ENCODE assay signal across 20 cellular contexts in genomic region chr9:126436545-126437269, GRCh38.
DNase-seq lines count a peak whose midpoint lies in the region; ATAC-seq and TF ChIP-seq lines count a peak whose summit lies in the region.
"Had no signal": no experiment of that assay in that cellular context is flagged by ENCODE, and none has a peak within 500 bp of the region (broad histone marks: within the 10 kb centered on the region; RNA-seq: fewer than 3 reads in every experiment).

No MANE protein-coding gene starts in this region.

- H3K9me3 Mint-ChIP-seq in neural crest cell: no peaks in the 10 kb centered on the region
- H3K9me3 Mint-ChIP-seq: activated naive CD4-positive, alpha-beta T cell treated with anti-CD3 and anti-CD28 coated beads for 36 hours; GM23338; IgD-negative memory B cell; memory B cell; T-cell; WTC11 had no signal

- dilution Hi-C loops in mammary epithelial cell (cut with HindIII; ENCODE audit: low sequenced_read_pairs): no loop called here

- no peaks in the 10 kb centered on the region for H3K36me3 ChIP-seq in BE2C
- no peaks in the 10 kb centered on the region for H3K36me3 ChIP-seq in mammary epithelial cell (ENCODE audit: insufficient read depth, low read length)
- H3K36me3 ChIP-seq in tibial artery: peaks cover 0 to 14% (median 0%) of the 10 kb centered on the region in 3 donors
- H3K36me3 ChIP-seq: uterus had no signal

- H3K27me3 Mint-ChIP-seq in neural crest cell (ENCODE audit: low read depth): no peaks in the 10 kb centered on the region
- H3K27me3 Mint-ChIP-seq: memory B cell, T-cell had no signal

- no peak overlapping the region for H3K4me3 Mint-ChIP-seq in neural crest cell
- H3K4me3 Mint-ChIP-seq: activated naive CD4-positive, alpha-beta T cell treated with anti-CD3 and anti-CD28 coated beads for 36 hours; GM23338; IgD-negative memory B cell; memory B cell; T-cell; WTC11 had no signal

- H3K9me3 ChIP-seq in BE2C (no peaks in the 10 kb centered on the region), mammary epithelial cell (replicated peaks; ENCODE audit: insufficient read depth, low read length) (no peaks in the 10 kb centered on the region), tibial artery (no peaks in the 10 kb centered on the region)
- H3K9me3 ChIP-seq: uterus had no signal

- H3K4me1 Mint-ChIP-seq in neural crest cell: peaks cover 59% of the 10 kb centered on the region
- H3K4me1 Mint-ChIP-seq: IgD-negative memory B cell, memory B cell had no signal

- H2AFZ ChIP-seq in mammary epithelial cell (ENCODE audit: low read depth, low read length): no peak overlapping the region
- H2AFZ ChIP-seq: GM23338 had no signal

- no peak overlapping the region for H3K9ac ChIP-seq in mammary epithelial cell (ENCODE audit: insufficient read depth, low read length)

- peaks cover 32% of the 10 kb centered on the region for H3K4me1 ChIP-seq in BE2C
- H3K4me1 ChIP-seq in mammary epithelial cell (ENCODE audit: insufficient read depth, low read length): peaks cover 9% of the 10 kb centered on the region
- no peaks in the 10 kb centered on the region for H3K4me1 ChIP-seq in tibial artery
- H3K4me1 ChIP-seq: uterus had no signal

- peak overlapping the region; percentile 21 for H3K4me3 ChIP-seq in BE2C (ENCODE audit: low read depth, low read length)
- no peak overlapping the region for H3K4me3 ChIP-seq in mammary epithelial cell (replicated peaks in 1 of 3; ENCODE audit: insufficient read depth in 1 of 3, low read depth in 2 of 3, low read length in 3 of 3)
- H3K4me3 ChIP-seq in tibial artery: no peak overlapping the region
- H3K4me3 ChIP-seq: GM23338, uterus had no signal

- H3K27ac ChIP-seq in mammary epithelial cell (ENCODE audit: insufficient read depth, low read depth, low read length) (no peak overlapping the region), tibial artery (no peak overlapping the region)
- H3K27ac ChIP-seq: uterus had no signal

- in situ Hi-C loops in mammary epithelial cell (cut with MboI; ENCODE audit: low sequenced_read_pairs in 2 of 2): no loop called here

- CTCF ChIA-PET in mammary epithelial cell (lab: Charles Lee; ENCODE audit: low non-redundant PET): no interaction called here

- DNase-seq in BE2C (no peak), HT1080 (ENCODE audit: low read depth) (peak; percentile 36), mammary epithelial cell (peak; percentile 31), neural crest cell (ENCODE audit: low read depth, low spot score) (no peak), HUDEP-2 (lab: John Stamatoyannopoulos, UW; ENCODE audit: unreplicated experiment in 76 of 76) (no peak), tibial artery (no peak)
- DNase-seq in stimulated activated CD4-positive, alpha-beta T cell treated with anti-CD3 and anti-CD28 coated beads, Interleukin-4, amount 100 ng/mL, for 1 hour: no peak
- DNase-seq: activated naive CD4-positive, alpha-beta T cell treated with anti-CD3 and anti-CD28 coated beads for 36 hours; DMS 273 treated with DMSO at 0.1 percent for 48 hours; foreskin melanocyte; NCI-H1092; NCI-H446; stimulated activated CD4-positive, alpha-beta T cell treated with anti-CD3 and anti-CD28 coated beads, Interleukin-4, amount 100 ng/mL, for 4 hours; T-cell; uterus had no signal

- 74% methylated on average over 6 of the region's 6 CpGs for WGBS in mammary epithelial cell (ENCODE audit: low coverage, missing lambda C conversion rate)

- no peaks in the 10 kb centered on the region for H3K79me2 ChIP-seq in mammary epithelial cell (ENCODE audit: insufficient read depth, low read length)

- peak overlapping the region; percentile 22 for H3K27ac Mint-ChIP-seq in neural crest cell (ENCODE audit: unreplicated experiment)
- H3K27ac Mint-ChIP-seq: activated naive CD4-positive, alpha-beta T cell treated with anti-CD3 and anti-CD28 coated beads for 36 hours; GM23338; IgD-negative memory B cell; memory B cell; T-cell; WTC11 had no signal

- no peaks in the 10 kb centered on the region for H4K20me1 ChIP-seq in mammary epithelial cell (ENCODE audit: insufficient read depth, low read length)

- H3K27me3 ChIP-seq in BE2C: no peaks in the 10 kb centered on the region
- H3K27me3 ChIP-seq in mammary epithelial cell (ENCODE audit: insufficient read depth, low read length): no peaks in the 10 kb centered on the region
- no peaks in the 10 kb centered on the region for H3K27me3 ChIP-seq in tibial artery
- H3K27me3 ChIP-seq: uterus had no signal

- TF ChIP-seq CTCF in BE2C (IDR thresholded peaks at IDR 0.05; ENCODE audit: low read depth, low read length): no peak
- no peak for TF ChIP-seq CTCF in mammary epithelial cell (conservative IDR thresholded peaks at IDR 0.05 in 1 of 2, IDR thresholded peaks at IDR 0.05 in 1 of 2; ENCODE audit: extremely low read depth in 1 of 2, insufficient read depth in 1 of 2, low read depth in 1 of 2, low read length in 2 of 2)
- no peak for TF ChIP-seq CTCF in neural crest cell (conservative IDR thresholded peaks at IDR 0.05)
- TF ChIP-seq CTCF in tibial artery (IDR thresholded peaks at IDR 0.05): no peak

- ATAC-seq in HG03196 (IDR thresholded peaks at IDR 0.05; ENCODE audit: unreplicated experiment): no peak
- ATAC-seq: GM23338, T-cell, WTC11 had no signal

- no peak overlapping the region for H3K4me2 ChIP-seq in mammary epithelial cell (ENCODE audit: insufficient read depth, low read depth, low read length)
- H3K4me2 ChIP-seq: GM23338 had no signal

- no TSS peak for BruUV-seq in mammary epithelial cell (replicated peaks; lab: Mats Ljungman, UMichigan)

- intact Hi-C loops in mammary epithelial cell (cut with micrococcal nuclease) (no loop called here), tibial artery (cut with DNase I; ENCODE audit: low total_unique reads) (no loop called here)

- peaks cover 5% of the 10 kb centered on the region for H3K36me3 Mint-ChIP-seq in neural crest cell (ENCODE audit: low read depth)
- H3K36me3 Mint-ChIP-seq: IgD-negative memory B cell, memory B cell, T-cell, WTC11 had no signal

Comparison
In these comparisons a context has a peak if more than half of its experiments do, and no peak if none do; other contexts are left out.
1. DNase-seq: peak in HT1080 (single experiment) and mammary epithelial cell (single experiment); none in BE2C (single experiment), neural crest cell (single experiment), HUDEP-2 (0 of 76), tibial artery (0 of 2) and stimulated activated CD4-positive, alpha-beta T cell treated with anti-CD3 and anti-CD28 coated beads, Interleukin-4, amount 100 ng/mL, for 1 hour (single experiment).